In genomic region chr19:36773223-36773579, GRCh38 we compare ENCODE assay signal across 8 cellular contexts. TPM values are rescaled to one million over a fixed set of nuclear protein-coding genes. Genes with fewer than 3 reads are reported as not detected.
A peak's percentile ranks its signal among the peaks of the same experiment; 100 is the strongest.
DNase-seq lines count a peak whose midpoint lies in the region; ATAC-seq, FAIRE-seq and TF ChIP-seq lines count a peak whose summit lies in the region.

No MANE protein-coding gene starts in this region.

- H3K27me3 Mint-ChIP-seq in activated CD8-positive, alpha-beta T cell treated with anti-CD3 and anti-CD28 coated beads for 36 hours, result no peaks in the 10 kb centered on the region

- H3K4me3 Mint-ChIP-seq in activated CD8-positive, alpha-beta T cell treated with anti-CD3 and anti-CD28 coated beads for 36 hours, result peak overlapping the region; percentile 98

- H3K4me1 ChIP-seq in left ventricle myocardium inferior, result peaks cover 27% of the 10 kb centered on the region
- peaks cover 7 to 8% of the 10 kb centered on the region in 2 donors for H3K4me1 ChIP-seq in kidney (ENCODE audit: control insufficient read depth in 1 of 2, insufficient read depth in 1 of 2, low read depth in 1 of 2, low read length in 2 of 2)
- H3K4me1 ChIP-seq in tibial artery, result peaks cover 0 to 16% (median 9%) of the 10 kb centered on the region in 4 donors

- peaks cover 38% of the 10 kb centered on the region for H3K9me3 ChIP-seq in left ventricle myocardium inferior (replicated peaks)
- no peaks in the 10 kb centered on the region for H3K9me3 ChIP-seq in kidney (ENCODE audit: control insufficient read depth in 1 of 2, low read length in 2 of 2)
- peaks cover 0 to 35% (median 7%) of the 10 kb centered on the region in 3 donors for H3K9me3 ChIP-seq in tibial artery

- peaks cover 31% of the 10 kb centered on the region for H3K9me3 Mint-ChIP-seq in activated CD8-positive, alpha-beta T cell treated with anti-CD3 and anti-CD28 coated beads for 36 hours

- peaks cover 67% of the 10 kb centered on the region for H3K36me3 Mint-ChIP-seq in activated CD8-positive, alpha-beta T cell treated with anti-CD3 and anti-CD28 coated beads for 36 hours (ENCODE audit: low read depth)

- DNase-seq in left ventricle myocardium inferior (no peak), cardiac septum (ENCODE audit: low spot score) (no peak), kidney (no peak), tibial artery (no peak), NCI-H1105 (lab: John Stamatoyannopoulos, UW) (no peak), AML-193 (lab: John Stamatoyannopoulos, UW) (no peak), GM10266 (ENCODE audit: extremely low spot score) (no peak)
- peak; percentile 20 for DNase-seq in activated CD8-positive, alpha-beta T cell treated with anti-CD3 and anti-CD28 coated beads for 36 hours

- H3K9ac ChIP-seq in kidney (ENCODE audit: low read length in 2 of 2), result peak overlapping the region in 1 of 2 donors; percentile 59

- POLR2A ChIA-PET in activated CD8-positive, alpha-beta T cell treated with anti-CD3 and anti-CD28 coated beads for 36 hours (lab: Charles Lee), result interaction anchor here (0.6 to 3.0 kb wide), 7 partner anchors 24 to 313 kb away, joined by 3 to 19 read pairs (median 3); partner anchors contain the start of genes ZNF260, ZNF345 and ZNF790

- peaks cover 11% of the 10 kb centered on the region for H3K4me1 Mint-ChIP-seq in activated CD8-positive, alpha-beta T cell treated with anti-CD3 and anti-CD28 coated beads for 36 hours (ENCODE audit: low read depth)

- peak overlapping the region; percentile 97 for H3K27ac Mint-ChIP-seq in activated CD8-positive, alpha-beta T cell treated with anti-CD3 and anti-CD28 coated beads for 36 hours

- FAIRE-seq in kidney (lab: Jason Lieb, UNC), result no peak

- intact Hi-C loops in left ventricle myocardium inferior (cut with micrococcal nuclease), result no loop called here
- intact Hi-C loops in cardiac septum (cut with DNase I), result loop anchor here (2.0 to 10.0 kb wide), 5 partner anchors 24 to 638 kb away; partner anchors contain the start of genes ZNF345, ZNF567 and ZNF790
- intact Hi-C loops in activated CD8-positive, alpha-beta T cell treated with anti-CD3 and anti-CD28 coated beads for 36 hours (cut with micrococcal nuclease), result loop anchor here (10.0 kb wide), 1 partner anchor 82 kb away; the partner anchor contains the start of gene ZNF345
- intact Hi-C loops in kidney (cut with DNase I), result no loop called here
- intact Hi-C loops in tibial artery (cut with DNase I; ENCODE audit: low total_unique reads), result no loop called here

- H3K27me3 ChIP-seq in left ventricle myocardium inferior (ENCODE audit: low read depth) (peaks cover 8% of the 10 kb centered on the region), tibial artery (peaks cover 0 to 4% of the 10 kb centered on the region in 2 donors)

- H3K27ac ChIP-seq in left ventricle myocardium inferior (replicated peaks) (peak overlapping the region; percentile 86), kidney (ENCODE audit: low read depth in 2 of 2, low read length in 2 of 2) (no peak overlapping the region), tibial artery (peak overlapping the region; percentile 73 to 81)

- peak overlapping the region; percentile 73 for H3K4me3 ChIP-seq in left ventricle myocardium inferior
- H3K4me3 ChIP-seq in kidney (ENCODE audit: low read length in 2 of 2), result peak overlapping the region; percentile 83 to 97
- peak overlapping the region; percentile 77 to 81 for H3K4me3 ChIP-seq in tibial artery

- H3K36me3 ChIP-seq in left ventricle myocardium inferior (peaks cover 16% of the 10 kb centered on the region), kidney (ENCODE audit: control insufficient read depth in 1 of 2, insufficient read depth in 2 of 2, low read length in 2 of 2) (no peaks in the 10 kb centered on the region), tibial artery (peaks cover 0 to 5% (median 0%) of the 10 kb centered on the region in 3 donors)

- TF ChIP-seq CTCF in left ventricle myocardium inferior (IDR thresholded peaks at IDR 0.05; ENCODE audit: borderline replicate concordance) (no peak), kidney (IDR thresholded peaks at IDR 0.05; ENCODE audit: borderline replicate concordance, extremely low read depth, insufficient read depth) (no peak), tibial artery (IDR thresholded peaks at IDR 0.05) (no peak), GM10266 (IDR thresholded peaks at IDR 0.05; ENCODE audit: control insufficient read depth, insufficient read depth, low read depth, missing control alignments) (no peak)
- no peak for TF ChIP-seq CTCF in activated CD8-positive, alpha-beta T cell treated with anti-CD3 and anti-CD28 coated beads for 36 hours (IDR thresholded peaks at IDR 0.05)

- CTCF ChIA-PET in activated CD8-positive, alpha-beta T cell treated with anti-CD3 and anti-CD28 coated beads for 36 hours (lab: Charles Lee), result no interaction called here

- peak; percentile 11 for ATAC-seq in activated CD8-positive, alpha-beta T cell treated with anti-CD3 and anti-CD28 coated beads for 36 hours

RNA-seq across cellular contexts. Expression of gene ZNF850, which starts 0.6 kb away (rescaled TPM):
- total RNA-seq in left ventricle myocardium inferior, result 5.2 TPM
- 3.3 TPM for total RNA-seq in cardiac septum
- 10 to 100 TPM; 10.6 to 11.7 TPM for total RNA-seq in activated CD8-positive, alpha-beta T cell treated with anti-CD3 and anti-CD28 coated beads for 36 hours
- total RNA-seq in kidney, result 4.2 TPM
- polyA plus RNA-seq in kidney (ENCODE audit: insufficient read depth, low read depth, low replicate concordance), result 0.09 TPM

Comparison
In these comparisons a context has a peak if more than half of its experiments do, and no peak if none do; other contexts are left out.
1. intact Hi-C loops: an anchor here in cardiac septum (2.0 to 10.0 kb wide) and activated CD8-positive, alpha-beta T cell treated with anti-CD3 and anti-CD28 coated beads for 36 hours (10.0 kb wide); none called in left ventricle myocardium inferior, kidney and tibial artery.
2. H3K27ac ChIP-seq: peak in left ventricle myocardium inferior (single experiment) and tibial artery (2 of 2); none in kidney (0 of 2).
3. Peak in every context shown above with its lines, with median percentiles within 50 percentile points of each other: H3K4me3 ChIP-seq.